ENCODE assay signal across 8 cellular contexts in the genomic region with DNA sequence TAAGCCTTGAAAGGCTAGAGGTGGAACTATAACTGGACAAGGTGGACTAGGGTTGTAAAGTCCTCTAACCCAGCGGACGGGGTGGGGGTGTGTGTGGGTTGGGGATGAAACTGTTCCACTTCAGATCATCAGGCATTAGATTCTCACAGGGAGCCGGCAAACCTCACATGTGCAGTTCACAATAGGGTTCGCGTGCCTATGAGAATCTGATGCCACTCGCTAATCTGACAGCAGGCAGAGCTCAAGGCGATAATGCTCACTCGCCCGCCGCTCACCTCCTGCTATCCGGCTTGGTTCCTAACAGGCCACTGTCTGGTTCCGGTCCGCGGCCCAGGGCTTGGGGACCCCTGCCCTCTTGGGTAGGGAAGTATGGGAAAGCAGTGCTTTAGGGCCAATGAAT. TPM values are rescaled to one million over a fixed set of nuclear protein-coding genes. Genes with fewer than 3 reads are reported as not detected.
DNase-seq lines count a peak whose midpoint lies in the region; ATAC-seq and TF ChIP-seq lines count a peak whose summit lies in the region.

No MANE protein-coding gene starts in this region.

- H3K4me1 Mint-ChIP-seq in activated T-cell treated with anti-CD3 and anti-CD28 coated beads, Interleukin-2, amount 50 U/mL, for 72 hours (ENCODE audit: low read depth) = peaks cover 59% of the 10 kb centered on the region

- H3K36me3 Mint-ChIP-seq in activated T-cell treated with anti-CD3 and anti-CD28 coated beads, Interleukin-2, amount 50 U/mL, for 72 hours (ENCODE audit: insufficient read depth in 2 of 2) = peaks cover 12 to 33% of the 10 kb centered on the region in 2 donors

- H3K27ac Mint-ChIP-seq in activated T-cell treated with anti-CD3 and anti-CD28 coated beads, Interleukin-2, amount 50 U/mL, for 72 hours = peak overlapping the region; percentile 85

- H3K4me2 ChIP-seq in hepatocyte = peak overlapping the region; percentile 85

- peak overlapping the region; percentile 98 for H2AFZ ChIP-seq in hepatocyte

- H3K9me2 ChIP-seq in hepatocyte (replicated peaks; ENCODE audit: insufficient read depth) = no peaks in the 10 kb centered on the region

- DNase-seq in DMS53 (lab: John Stamatoyannopoulos, UW) = peak; percentile 70
- DNase-seq in MG63 = peak; percentile 46
- DNase-seq in activated T-cell treated with anti-CD3 and anti-CD28 coated beads, Interleukin-2, amount 50 U/mL, for 72 hours = no peak
- no peak for DNase-seq in hepatocyte (ENCODE audit: low spot score)
- peak; percentile 26 for DNase-seq in stimulated activated CD4-positive, alpha-beta T cell treated with anti-CD3 and anti-CD28 coated beads, Interleukin-1b, Interleukin-23, amount 100 ng/mL, for 48 hours
- DNase-seq in NCI-H2196 (lab: John Stamatoyannopoulos, UW; ENCODE audit: unreplicated experiment) = no peak

- no peaks in the 10 kb centered on the region for H3K9me3 ChIP-seq in MG63
- H3K9me3 ChIP-seq in hepatocyte (ENCODE audit: low read depth) = no peaks in the 10 kb centered on the region

- H3K36me3 ChIP-seq in MG63 (peaks cover 48% of the 10 kb centered on the region), hepatocyte (replicated peaks; ENCODE audit: insufficient read depth, low read depth) (no peaks in the 10 kb centered on the region)

- H4K20me1 ChIP-seq in hepatocyte (ENCODE audit: insufficient read depth, poor library complexity, severe bottlenecking) = no peaks in the 10 kb centered on the region

- 88% methylated on average over 14 of the region's 14 CpGs for WGBS in hepatocyte (ENCODE audit: low lambda C conversion rate, missing lambda C conversion rate)

- H3K4me1 ChIP-seq in hepatocyte (ENCODE audit: insufficient read depth) = peaks cover 21% of the 10 kb centered on the region

- no peak for TF ChIP-seq CTCF in hepatocyte (IDR thresholded peaks at IDR 0.05; ENCODE audit: poor library complexity)

- H3K9me3 Mint-ChIP-seq in activated T-cell treated with anti-CD3 and anti-CD28 coated beads, Interleukin-2, amount 50 U/mL, for 72 hours = no peaks in the 10 kb centered on the region

- peaks cover 40% of the 10 kb centered on the region for H3K79me2 ChIP-seq in hepatocyte

- H3K27me3 Mint-ChIP-seq in activated T-cell treated with anti-CD3 and anti-CD28 coated beads, Interleukin-2, amount 50 U/mL, for 72 hours (ENCODE audit: low read depth) = no peaks in the 10 kb centered on the region

- peak overlapping the region; percentile 89 for H3K27ac ChIP-seq in hepatocyte

- H3K4me3 ChIP-seq in MG63 (peak overlapping the region; percentile 87), hepatocyte (peak overlapping the region; percentile 92)

- peak overlapping the region; percentile 99 for H3K4me3 Mint-ChIP-seq in activated T-cell treated with anti-CD3 and anti-CD28 coated beads, Interleukin-2, amount 50 U/mL, for 72 hours

- no peak for ATAC-seq in activated T-cell treated with anti-CD3 and anti-CD28 coated beads, Interleukin-2, amount 50 U/mL, for 72 hours (replicated peaks in 1 of 2)
- no peak for ATAC-seq in HG03025 (IDR thresholded peaks at IDR 0.05; ENCODE audit: low FRiP score, unreplicated experiment)
- ATAC-seq in HG03342 (IDR thresholded peaks at IDR 0.05; ENCODE audit: unreplicated experiment) = no peak

- H3K27me3 ChIP-seq in MG63 (no peaks in the 10 kb centered on the region), hepatocyte (no peaks in the 10 kb centered on the region)

RNA-seq across cellular contexts. Expression of a gene that starts 1.0 kb away (rescaled TPM):
- 38.4 and 47.2 TPM in 2 replicates for total RNA-seq in MG63 (2014; rRNA removed; shearing (Covaris generic); ENCODE audit: low replicate concordance)
- 10 to 100 TPM; 15.1 to 17.8 TPM for total RNA-seq in activated T-cell treated with anti-CD3 and anti-CD28 coated beads, Interleukin-2, amount 50 U/mL, for 72 hours
- 33.2 and 35.7 TPM in 2 replicates for total RNA-seq in hepatocyte
- polyA plus RNA-seq in hepatocyte = 21.5 and 26.3 TPM in 2 replicates

RNA-seq across cellular contexts. Expression of a gene that starts 42.6 kb away (rescaled TPM):
- total RNA-seq in MG63 (2014; rRNA removed; shearing (Covaris generic); ENCODE audit: low replicate concordance) = 10.1 and 21.9 TPM in 2 replicates
- 10 to 100 TPM; 25.0 to 26.6 TPM for total RNA-seq in activated T-cell treated with anti-CD3 and anti-CD28 coated beads, Interleukin-2, amount 50 U/mL, for 72 hours
- 24.6 and 29.2 TPM in 2 replicates for total RNA-seq in hepatocyte
- 10.0 and 10.8 TPM in 2 replicates for polyA plus RNA-seq in hepatocyte

Comparison
In these comparisons a context has a peak if more than half of its experiments do, and no peak if none do; other contexts are left out.
1. DNase-seq: peak in DMS53 (single experiment), MG63 (single experiment) and stimulated activated CD4-positive, alpha-beta T cell treated with anti-CD3 and anti-CD28 coated beads, Interleukin-1b, Interleukin-23, amount 100 ng/mL, for 48 hours (single experiment); none in activated T-cell treated with anti-CD3 and anti-CD28 coated beads, Interleukin-2, amount 50 U/mL, for 72 hours (0 of 2), hepatocyte (single experiment) and NCI-H2196 (single experiment).